In genomic region chr2:26521054-26521912, GRCh38 we compare ENCODE assay signal across 9 cellular contexts. TPM values are rescaled to one million over a fixed set of nuclear protein-coding genes. Genes with fewer than 3 reads are reported as not detected.
DNase-seq lines count a peak whose midpoint lies in the region; ATAC-seq and TF ChIP-seq lines count a peak whose summit lies in the region.
"Had no signal": no experiment of that assay in that cellular context is flagged by ENCODE, and none has a peak within 500 bp of the region (broad histone marks: within the 10 kb centered on the region; RNA-seq: fewer than 3 reads in every experiment).

No MANE protein-coding gene starts in this region.

- POLR2A ChIA-PET in WTC11 (lab: Charles Lee) = no interaction called here

- CTCF ChIA-PET in WTC11 (lab: Charles Lee) = interaction anchor here (0.5 to 9.4 kb wide), 36 partner anchors 9 to 237 kb away, joined by 3 to 97 read pairs (median 4); a partner anchor contains a TSS

- H3K4me3 Mint-ChIP-seq in WTC11 (no peak overlapping the region), neural progenitor cell (no peak overlapping the region)
- H3K4me3 Mint-ChIP-seq: B cell had no signal

- no peaks in the 10 kb centered on the region for H4K20me1 ChIP-seq in neural progenitor cell (ENCODE audit: low read depth)

- H3K36me3 ChIP-seq in neural progenitor cell = no peaks in the 10 kb centered on the region

- no peak overlapping the region; the same call in 1 of the 2 replicates for H3K27ac Mint-ChIP-seq in WTC11
- H3K27ac Mint-ChIP-seq in neural progenitor cell = peak overlapping the region; percentile 46
- H3K27ac Mint-ChIP-seq: B cell had no signal

- H3K27me3 Mint-ChIP-seq in WTC11 (ENCODE audit: low read depth) (no peaks in the 10 kb centered on the region), neural progenitor cell (ENCODE audit: insufficient read depth, low read depth) (peaks cover 2% of the 10 kb centered on the region)

- no peaks in the 10 kb centered on the region for H3K9me3 ChIP-seq in neural progenitor cell (ENCODE audit: low read depth)

- TF ChIP-seq CTCF in WTC11 (IDR thresholded peaks at IDR 0.05) = no peak
- TF ChIP-seq CTCF in neural progenitor cell (IDR thresholded peaks at IDR 0.05) = peak; percentile 68

- no peak overlapping the region for H3K9ac ChIP-seq in neural progenitor cell

- H3K4me1 Mint-ChIP-seq in WTC11 = no peaks in the 10 kb centered on the region
- peaks cover 9% of the 10 kb centered on the region for H3K4me1 Mint-ChIP-seq in neural progenitor cell
- H3K4me1 Mint-ChIP-seq: B cell had no signal

- H3K27ac ChIP-seq in neural progenitor cell = no peak overlapping the region

- DNase-seq in NCI-H146 (lab: John Stamatoyannopoulos, UW) (peak; percentile 66), NCI-H146 treated with DMSO at 0.1 percent for 48 hours (lab: John Stamatoyannopoulos, UW; ENCODE audit: unreplicated experiment) (no peak), Kasumi-1 (lab: John Stamatoyannopoulos, UW) (peak; percentile 25 to 39), WTC11 (ENCODE audit: low spot score) (peak; percentile 72), neural progenitor cell (ENCODE audit: low spot score) (peak; percentile 81), GF-D8 (lab: John Stamatoyannopoulos, UW) (no peak)

- H3K27me3 ChIP-seq in neural progenitor cell = no peaks in the 10 kb centered on the region

- H3K4me2 ChIP-seq in neural progenitor cell = no peak overlapping the region

- H3F3A ChIP-seq in neural progenitor cell (ENCODE audit: low read depth) = no peaks in the 10 kb centered on the region

- H2AFZ ChIP-seq in neural progenitor cell (replicated peaks) = no peak overlapping the region

- peak; percentile 93 for ATAC-seq in WTC11
- no peak for ATAC-seq in GM21723 (IDR thresholded peaks at IDR 0.05; ENCODE audit: unreplicated experiment)
- ATAC-seq in GM18867 (IDR thresholded peaks at IDR 0.05; ENCODE audit: unreplicated experiment) = no peak

- H3K9me3 Mint-ChIP-seq in WTC11 (no peaks in the 10 kb centered on the region), neural progenitor cell (peaks cover 2% of the 10 kb centered on the region)

- peaks cover 12% of the 10 kb centered on the region for H3K4me1 ChIP-seq in neural progenitor cell

- H3K4me3 ChIP-seq in neural progenitor cell = no peak overlapping the region

- H3K36me3 Mint-ChIP-seq in WTC11 (no peaks in the 10 kb centered on the region), neural progenitor cell (no peaks in the 10 kb centered on the region)

- no peaks in the 10 kb centered on the region for H3K79me2 ChIP-seq in neural progenitor cell (ENCODE audit: low read depth)

TF ChIP-seq in WTC11, 78 proteins besides CTCF, POLR2A, EP300 and RAD21:
- TF ChIP-seq ZNF281 (CRISPR knock-in tag; IDR thresholded peaks at IDR 0.05) = no peak

RNA-seq across cellular contexts. Expression of gene OTOF, which starts 43.4 kb away (rescaled TPM):
- total RNA-seq in WTC11 (2021) (0.05 to 0.26 TPM (median 0.07 TPM) in 3 replicates), neural progenitor cell (ENCODE audit: low replicate concordance) (0.36 and 0.84 TPM in 2 replicates)
- total RNA-seq: B cell had no signal

Comparison
In these comparisons a context has a peak if more than half of its experiments do, and no peak if none do; other contexts are left out.
1. DNase-seq: peak in NCI-H146 (single experiment), Kasumi-1 (2 of 2), WTC11 (single experiment) and neural progenitor cell (single experiment); none in NCI-H146 treated with DMSO at 0.1 percent for 48 hours (single experiment) and GF-D8 (single experiment).